In the genomic region with DNA sequence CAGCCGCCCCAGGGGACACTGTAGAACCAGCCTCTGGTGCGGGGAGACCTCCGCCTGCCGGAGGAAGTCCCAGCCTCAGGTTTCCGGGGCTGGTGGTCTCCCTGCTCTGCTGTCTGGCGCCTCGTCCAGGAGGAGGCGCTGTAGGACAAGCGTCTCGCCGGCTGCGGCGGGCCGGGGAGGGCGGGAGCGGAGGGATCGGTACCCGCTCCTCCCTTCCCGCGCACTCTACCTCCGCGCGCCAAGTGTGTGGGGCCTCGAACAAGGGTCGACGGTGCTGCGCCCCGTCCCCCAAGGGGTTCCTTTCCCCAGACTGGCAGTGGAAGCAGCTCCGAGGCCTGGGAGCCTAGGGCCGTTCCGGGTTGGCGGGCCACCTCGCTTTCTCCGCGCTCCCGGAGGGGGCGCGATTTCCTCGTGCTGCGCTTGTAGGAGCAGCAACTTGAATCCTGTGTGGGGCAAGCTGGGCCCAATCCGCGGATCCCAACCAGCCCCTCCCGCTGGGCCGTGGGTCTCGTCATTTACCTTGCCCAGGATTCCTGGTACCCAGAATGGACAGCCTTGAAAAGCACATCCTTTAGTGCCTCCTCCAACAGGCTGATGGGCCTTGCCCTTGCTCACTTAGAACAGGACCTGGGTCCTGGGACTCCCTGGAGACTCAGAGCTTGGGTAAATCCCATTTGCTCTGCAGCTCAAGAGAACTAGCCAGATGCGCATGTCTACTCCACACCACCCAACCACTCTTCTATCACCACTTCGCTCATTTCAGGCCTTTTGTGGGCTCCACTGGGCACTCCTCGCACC, we compare ENCODE assay signal across 8 cellular contexts. TPM values are rescaled to one million over a fixed set of nuclear protein-coding genes. Genes with fewer than 3 reads are reported as not detected.
DNase-seq lines count a peak whose midpoint lies in the region; ATAC-seq and TF ChIP-seq lines count a peak whose summit lies in the region.

No MANE protein-coding gene starts in this region.

- H3K27me3 ChIP-seq in RWPE2 (ENCODE audit: insufficient read depth, poor library complexity, severe bottlenecking) = no peaks in the 10 kb centered on the region
- H3K27me3 ChIP-seq in cardiac muscle cell = peaks cover 100% of the 10 kb centered on the region
- peaks cover 18% of the 10 kb centered on the region for H3K27me3 ChIP-seq in parathyroid adenoma (ENCODE audit: control insufficient read depth, insufficient read depth, low read length)
- H3K27me3 ChIP-seq in upper lobe of right lung = peaks cover 92% of the 10 kb centered on the region

- peak; percentile 96 for TF ChIP-seq CTCF in GM20000 (IDR thresholded peaks at IDR 0.05; ENCODE audit: extremely low read depth, missing control alignments)
- peak; percentile 97 for TF ChIP-seq CTCF in RWPE2 (IDR thresholded peaks at IDR 0.05; ENCODE audit: poor library complexity, severe bottlenecking)
- TF ChIP-seq CTCF in cardiac muscle cell (IDR thresholded peaks at IDR 0.05; ENCODE audit: low read depth, low read length) = peak; percentile 79
- peak; percentile 8 for TF ChIP-seq CTCF in parathyroid adenoma (IDR thresholded peaks at IDR 0.05)
- TF ChIP-seq CTCF in upper lobe of right lung (IDR thresholded peaks at IDR 0.05) = peak; percentile 78

- H2AFZ ChIP-seq in parathyroid adenoma = peak overlapping the region; percentile 45

- ATAC-seq in RWPE2 (ENCODE audit: low read depth) = peak; percentile 80
- ATAC-seq in upper lobe of right lung = peak; percentile 93

- peaks cover 60% of the 10 kb centered on the region for H3K27me3 Mint-ChIP-seq in activated naive CD4-positive, alpha-beta T cell treated with anti-CD3 and anti-CD28 coated beads, Interleukin-2, amount 50 U/mL, for 24 hours

- H3K27ac ChIP-seq in RWPE2 (ENCODE audit: poor library complexity, severe bottlenecking) (no peak overlapping the region), cardiac muscle cell (no peak overlapping the region), parathyroid adenoma (no peak overlapping the region), upper lobe of right lung (no peak overlapping the region)

- H3K4me2 ChIP-seq in parathyroid adenoma (ENCODE audit: low read length) = peak overlapping the region; percentile 17

- H3K79me2 ChIP-seq in parathyroid adenoma = no peaks in the 10 kb centered on the region

- DNase-seq in DMS53 treated with DMSO at 0.1 percent for 48 hours (lab: John Stamatoyannopoulos, UW; ENCODE audit: unreplicated experiment) (peak; percentile 74), GM20000 (ENCODE audit: low spot score) (peak; percentile 94), HPDE6-E6E7 (ENCODE audit: extremely low spot score) (peak; percentile 82), RWPE2 (ENCODE audit: low spot score) (peak; percentile 67), cardiac muscle cell (ENCODE audit: low read depth in 1 of 2, low spot score in 1 of 2) (peak; percentile 78 to 83), upper lobe of right lung (peak; percentile 85)

- peaks cover 9% of the 10 kb centered on the region for H3K9me3 Mint-ChIP-seq in activated naive CD4-positive, alpha-beta T cell treated with anti-CD3 and anti-CD28 coated beads, Interleukin-2, amount 50 U/mL, for 24 hours

- peaks cover 18% of the 10 kb centered on the region for H3K4me1 Mint-ChIP-seq in activated naive CD4-positive, alpha-beta T cell treated with anti-CD3 and anti-CD28 coated beads, Interleukin-2, amount 50 U/mL, for 24 hours

- H3K36me3 Mint-ChIP-seq in activated naive CD4-positive, alpha-beta T cell treated with anti-CD3 and anti-CD28 coated beads, Interleukin-2, amount 50 U/mL, for 24 hours = peaks cover under 1% of the 10 kb centered on the region

- H3K9ac ChIP-seq in parathyroid adenoma = no peak overlapping the region

- H3K4me1 ChIP-seq in RWPE2 (ENCODE audit: insufficient read depth, poor library complexity, severe bottlenecking) = peaks cover 3% of the 10 kb centered on the region
- H3K4me1 ChIP-seq in cardiac muscle cell (ENCODE audit: low read depth) = no peaks in the 10 kb centered on the region
- no peaks in the 10 kb centered on the region for H3K4me1 ChIP-seq in parathyroid adenoma
- peaks cover 15% of the 10 kb centered on the region for H3K4me1 ChIP-seq in upper lobe of right lung

- H3K36me3 ChIP-seq in RWPE2 (ENCODE audit: low read depth) = no peaks in the 10 kb centered on the region
- H3K36me3 ChIP-seq in cardiac muscle cell = no peaks in the 10 kb centered on the region
- H3K36me3 ChIP-seq in parathyroid adenoma (ENCODE audit: control insufficient read depth, insufficient read depth, low read length) = no peaks in the 10 kb centered on the region
- H3K36me3 ChIP-seq in upper lobe of right lung = no peaks in the 10 kb centered on the region

- no peak overlapping the region for H3K27ac Mint-ChIP-seq in activated naive CD4-positive, alpha-beta T cell treated with anti-CD3 and anti-CD28 coated beads, Interleukin-2, amount 50 U/mL, for 24 hours

- H3K9me3 ChIP-seq in RWPE2 (ENCODE audit: severe bottlenecking) (no peaks in the 10 kb centered on the region), cardiac muscle cell (ENCODE audit: low read depth) (no peaks in the 10 kb centered on the region), parathyroid adenoma (ENCODE audit: control insufficient read depth, low read length) (no peaks in the 10 kb centered on the region), upper lobe of right lung (no peaks in the 10 kb centered on the region)

- intact Hi-C loops in upper lobe of right lung (cut with DNase I) = no loop called here

- H3K4me3 ChIP-seq in RWPE2 (ENCODE audit: severe bottlenecking) (peak overlapping the region; percentile 42), cardiac muscle cell (peak overlapping the region; percentile 47), parathyroid adenoma (ENCODE audit: low read depth, low read length) (peak overlapping the region; percentile 25), upper lobe of right lung (peak overlapping the region; percentile 47)

- H3K4me3 Mint-ChIP-seq in activated naive CD4-positive, alpha-beta T cell treated with anti-CD3 and anti-CD28 coated beads, Interleukin-2, amount 50 U/mL, for 24 hours = peak overlapping the region; percentile 1

RNA-seq across cellular contexts. Expression of gene HOXD4, which starts 10.6 kb away (rescaled TPM):
- total RNA-seq in cardiac muscle cell (not detected in 2 replicates), upper lobe of right lung (0.84 TPM)
- not detected in 2 replicates for polyA plus RNA-seq in cardiac muscle cell

RNA-seq across cellular contexts. Expression of gene HOXD8, which starts 11.2 kb away (rescaled TPM):
- total RNA-seq in cardiac muscle cell = not detected in 2 replicates
- polyA plus RNA-seq in cardiac muscle cell = not detected in 2 replicates
- total RNA-seq in upper lobe of right lung = 2.6 TPM

RNA-seq across cellular contexts. Expression of gene HOXD3, which starts 16.4 kb away (rescaled TPM):
- total RNA-seq in cardiac muscle cell (0.12 TPM in 1 of 2 replicates, not detected in the other), upper lobe of right lung (1.7 TPM)
- polyA plus RNA-seq in cardiac muscle cell = not detected in 2 replicates

RNA-seq across cellular contexts. Expression of gene HOXD9, which starts 18.2 kb away (rescaled TPM):
- total RNA-seq in cardiac muscle cell (not detected in 2 replicates), upper lobe of right lung (1.6 TPM)
- not detected in 2 replicates for polyA plus RNA-seq in cardiac muscle cell

RNA-seq across cellular contexts. Expression of gene HOXD10, which starts 24.1 kb away (rescaled TPM):
- total RNA-seq in cardiac muscle cell (not detected in 2 replicates), upper lobe of right lung (0.55 TPM)
- not detected in 2 replicates for polyA plus RNA-seq in cardiac muscle cell

Comparison
In these comparisons a context has a peak if more than half of its experiments do, and no peak if none do; other contexts are left out.
1. CTCF ChIP-seq: peak in every context shown above with its lines; median percentile 97 in RWPE2; 96 in GM20000; 79 in cardiac muscle cell; 78 in upper lobe of right lung; 8 in parathyroid adenoma.